Comparison of ENCODE assay signal across 21 cellular contexts in the genomic region with DNA sequence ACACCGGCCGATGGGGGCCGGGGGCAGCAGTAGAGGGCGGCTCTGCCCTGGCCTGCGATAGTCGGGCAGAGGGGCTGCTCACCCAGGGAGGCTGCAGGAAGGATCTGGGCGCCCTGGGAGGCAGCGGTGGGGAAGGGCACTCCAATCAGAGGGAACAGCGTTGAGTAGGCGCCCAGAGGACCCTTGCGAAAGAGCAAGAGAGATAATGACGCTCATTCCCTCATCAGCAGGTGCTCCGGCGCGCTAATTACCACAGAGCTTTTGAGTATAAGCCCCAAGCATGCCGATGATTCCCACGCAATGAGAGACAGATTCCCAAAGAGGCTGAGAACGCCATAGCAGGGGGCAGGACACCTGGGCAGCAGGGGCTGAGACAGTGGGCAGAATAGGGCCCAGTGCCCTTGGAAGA.
DNase-seq lines count a peak whose midpoint lies in the region; ATAC-seq and TF ChIP-seq lines count a peak whose summit lies in the region.
"Had no signal": no experiment of that assay in that cellular context is flagged by ENCODE, and none has a peak within 500 bp of the region (broad histone marks: within the 10 kb centered on the region; RNA-seq: fewer than 3 reads in every experiment).

No MANE protein-coding gene starts in this region.

- ATAC-seq in activated B cell treated with CpG ODN at 0.5 μM for 24 hours (ENCODE audit: low read depth) (no peak), lower lobe of right lung (no peak), HG03039 (IDR thresholded peaks at IDR 0.05; ENCODE audit: unreplicated experiment) (no peak)
- ATAC-seq: activated CD4-positive, alpha-beta T cell treated with anti-CD3 and anti-CD28 coated beads for 36 hours; heart left ventricle had no signal

- CTCF ChIA-PET in activated B cell treated with CpG ODN at 0.5 μM for 24 hours (lab: Charles Lee) = no interaction called here

- no peak overlapping the region for H3K4me3 Mint-ChIP-seq in activated B cell treated with CpG ODN at 0.5 μM for 24 hours
- H3K4me3 Mint-ChIP-seq in type B pancreatic cell = peak overlapping the region; percentile 22
- H3K4me3 Mint-ChIP-seq: activated CD4-positive, alpha-beta T cell treated with anti-CD3 and anti-CD28 coated beads for 36 hours had no signal

- H3K4me1 Mint-ChIP-seq in activated B cell treated with CpG ODN at 0.5 μM for 24 hours (peaks cover 41% of the 10 kb centered on the region), type B pancreatic cell (ENCODE audit: unreplicated experiment) (peaks cover 40% of the 10 kb centered on the region)

- H3K36me3 Mint-ChIP-seq in activated B cell treated with CpG ODN at 0.5 μM for 24 hours (ENCODE audit: low read depth) = peaks cover 19% of the 10 kb centered on the region
- no peaks in the 10 kb centered on the region for H3K36me3 Mint-ChIP-seq in type B pancreatic cell

- POLR2A ChIA-PET in activated B cell treated with CpG ODN at 0.5 μM for 24 hours (lab: Charles Lee) = no interaction called here

- peaks cover 8% of the 10 kb centered on the region for H3K36me3 ChIP-seq in lower lobe of right lung
- H3K36me3 ChIP-seq: brain microvascular endothelial cell had no signal

- H3K27me3 Mint-ChIP-seq in activated B cell treated with CpG ODN at 0.5 μM for 24 hours (no peaks in the 10 kb centered on the region), type B pancreatic cell (no peaks in the 10 kb centered on the region)
- H3K27me3 Mint-ChIP-seq: activated CD4-positive, alpha-beta T cell treated with anti-CD3 and anti-CD28 coated beads for 36 hours had no signal

- H3K9me3 Mint-ChIP-seq in activated B cell treated with CpG ODN at 0.5 μM for 24 hours (no peaks in the 10 kb centered on the region), type B pancreatic cell (no peaks in the 10 kb centered on the region)

- H3K4me3 ChIP-seq in lower lobe of right lung = no peak overlapping the region
- H3K4me3 ChIP-seq: heart left ventricle, tibial nerve had no signal

- intact Hi-C loops in activated B cell treated with CpG ODN at 0.5 μM for 24 hours (cut with micrococcal nuclease) (loop anchor here (5.0 kb wide), 1 partner anchor 95 kb away; no protein-coding TSS in a partner anchor), lower lobe of right lung (cut with DNase I) (no loop called here)

- H3K27ac Mint-ChIP-seq in activated B cell treated with CpG ODN at 0.5 μM for 24 hours (peak overlapping the region; percentile 62), type B pancreatic cell (no peak overlapping the region)
- H3K27ac Mint-ChIP-seq: activated CD4-positive, alpha-beta T cell treated with anti-CD3 and anti-CD28 coated beads for 36 hours had no signal

- no peaks in the 10 kb centered on the region for H3K9me3 ChIP-seq in lower lobe of right lung
- H3K9me3 ChIP-seq: heart left ventricle, tibial nerve had no signal

- TF ChIP-seq CTCF in activated B cell treated with CpG ODN at 0.5 μM for 24 hours (IDR thresholded peaks at IDR 0.05) (no peak), lower lobe of right lung (IDR thresholded peaks at IDR 0.05) (no peak), type B pancreatic cell (conservative IDR thresholded peaks at IDR 0.05) (no peak)

- DNase-seq in activated CD8-positive, alpha-beta memory T cell treated with anti-CD3 and anti-CD28 coated beads, Interleukin-2, amount 50 U/mL, for 4 hours = peak; percentile 13
- DNase-seq in activated CD8-positive, alpha-beta memory T cell treated with anti-CD3 and anti-CD28 coated beads for 24 hours = no peak
- DNase-seq in activated B cell treated with CpG ODN at 0.5 μM for 24 hours (no peak), lower lobe of right lung (peak; percentile 35), type B pancreatic cell (ENCODE audit: extremely low spot score, unreplicated experiment) (no peak), NCI-H2196 treated with DMSO at 0.1 percent for 48 hours (lab: John Stamatoyannopoulos, UW; ENCODE audit: unreplicated experiment) (no peak), NCI-H1930 (lab: John Stamatoyannopoulos, UW) (no peak)
- DNase-seq: activated CD8-positive, alpha-beta memory T cell treated with anti-CD3 and anti-CD28 coated beads, Interleukin-2, amount 50 U/mL, for 48 hours; activated naive CD4-positive, alpha-beta T cell treated with Interleukin-2 at 50 U/mL for 16 hours; brain microvascular endothelial cell; KBM-7; midbrain; NCI-H1092; NCI-H2171 treated with DMSO at 0.1 percent for 48 hours; SIG-M5; small intestine had no signal

- H3K4me1 ChIP-seq in lower lobe of right lung = peaks cover 20% of the 10 kb centered on the region

- no peaks in the 10 kb centered on the region for H3K27me3 ChIP-seq in lower lobe of right lung (ENCODE audit: low read depth)
- H3K27me3 ChIP-seq: brain microvascular endothelial cell, heart left ventricle, tibial nerve had no signal

- H3K27ac ChIP-seq in lower lobe of right lung = no peak overlapping the region
- H3K27ac ChIP-seq: brain microvascular endothelial cell, heart left ventricle, HL-60 had no signal

Comparison
In these comparisons a context has a peak if more than half of its experiments do, and no peak if none do; other contexts are left out.
1. DNase-seq: peak in activated CD8-positive, alpha-beta memory T cell treated with anti-CD3 and anti-CD28 coated beads, Interleukin-2, amount 50 U/mL, for 4 hours (single experiment) and lower lobe of right lung (single experiment); none in activated CD8-positive, alpha-beta memory T cell treated with anti-CD3 and anti-CD28 coated beads for 24 hours (single experiment), activated B cell treated with CpG ODN at 0.5 μM for 24 hours (single experiment), type B pancreatic cell (single experiment), NCI-H2196 treated with DMSO at 0.1 percent for 48 hours (single experiment) and NCI-H1930 (0 of 2).